Comparison of ENCODE assay signal across 20 cellular contexts in the genomic region with DNA sequence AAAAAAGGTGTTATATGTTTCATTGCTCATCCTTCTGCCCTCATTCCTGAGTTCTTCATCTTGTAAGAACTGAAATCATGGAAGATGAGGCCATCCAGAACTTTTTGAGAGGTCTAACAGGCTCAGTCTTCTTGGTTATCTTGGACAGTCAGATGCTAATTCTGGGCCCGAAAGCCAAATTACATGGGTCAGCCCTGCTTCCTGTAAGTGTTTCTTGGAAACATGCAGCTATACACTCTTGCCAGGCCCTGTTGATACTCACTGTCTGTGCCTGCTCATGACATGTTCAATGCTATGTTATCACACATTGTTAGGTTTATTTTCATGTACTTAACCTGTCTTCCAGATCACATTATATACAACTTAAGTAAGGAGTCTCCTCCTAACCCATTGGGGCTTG.
"Had no signal": no experiment of that assay in that cellular context is flagged by ENCODE, and none has a peak within 500 bp of the region (broad histone marks: within the 10 kb centered on the region; RNA-seq: fewer than 3 reads in every experiment).

No MANE protein-coding gene starts in this region.

- ATAC-seq: HepG2, SK-N-SH treated with all-trans-retinoic acid at 6 μM for 48 hours had no signal

- DNase-seq: IMR-90; Karpas-422; KG1; MM.1S; NCI-H1092 treated with DMSO at 0.1 percent for 48 hours; NCI-H1436; NCI-H187; NCI-H2029; NCI-H2081 treated with DMSO at 0.1 percent for 48 hours; NCI-H2171; NCI-H226; NCI-H510A; NCI-H774; NK-92 treated with Interleukin-12 subunit alpha and Interleukin-12 subunit beta, amount 100 ng/mL, for 24 hours; PC-9; Peyer's patch; SHP77 treated with DMSO at 0.1 percent for 48 hours; SJCRH30 had no signal
